26 cellular contexts compared by ENCODE assay signal in the genomic region with DNA sequence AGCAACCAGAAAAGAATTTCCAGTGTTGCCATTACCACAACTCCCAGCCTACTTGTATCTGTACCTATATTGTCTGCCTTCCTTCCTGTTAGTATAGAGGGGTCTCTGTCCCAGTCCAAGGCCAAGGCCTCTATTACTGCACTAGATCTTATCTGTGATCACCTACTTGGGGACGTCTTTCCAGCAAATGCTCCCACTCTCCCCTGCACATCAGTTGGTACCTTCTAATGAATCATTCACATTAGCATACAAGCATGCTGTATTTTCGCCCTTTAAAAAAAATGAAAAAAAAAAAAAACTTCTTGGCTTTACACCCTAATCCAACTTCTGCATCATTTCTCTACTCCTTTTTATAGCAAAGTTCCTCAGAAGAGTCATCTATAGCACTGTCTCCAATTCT.
"Had no signal": no experiment of that assay in that cellular context is flagged by ENCODE, and none has a peak within 500 bp of the region (broad histone marks: within the 10 kb centered on the region; RNA-seq: fewer than 3 reads in every experiment).

No MANE protein-coding gene starts in this region.

- H3K27ac ChIP-seq: cardiac muscle cell, coronary artery, left lung, spleen, thoracic aorta, uterus, VCaP had no signal

- H3K36me3 Mint-ChIP-seq: activated CD4-positive, alpha-beta memory T cell treated with anti-CD3 and anti-CD28 coated beads for 36 hours; activated naive CD4-positive, alpha-beta T cell treated with anti-CD3 and anti-CD28 coated beads, Interleukin-2, amount 10 ng/mL, durations not matched to agents 7 days and 5 days; brain; natural killer cell; type B pancreatic cell had no signal

- H3K9me3 Mint-ChIP-seq: activated naive CD8-positive, alpha-beta T cell treated with anti-CD3 and anti-CD28 coated beads, Interleukin-2, amount 50 U/mL, for 24 hours; activated T-helper 1 cell treated with anti-CD3 and anti-CD28 coated beads, Interleukin-12 subunit alpha, Interleukin-12 subunit beta, Interleukin-2, Interleukin-4 antibody, amounts not matched to agents 30 ng/mL and 10 ng/mL and 1 ng/mL, durations not matched to agents 14 hours and 24 hours and 36 hours; natural killer cell; stimulated activated naive CD8-positive, alpha-beta T cell treated with anti-CD3 and anti-CD28 coated beads, Interleukin-15, Interleukin-2, amounts not matched to agents 100 ng/mL and 50 ng/mL, for 24 hours; type B pancreatic cell had no signal

- H3K27me3 Mint-ChIP-seq: activated CD4-positive, alpha-beta memory T cell treated with anti-CD3 and anti-CD28 coated beads for 36 hours; activated naive CD8-positive, alpha-beta T cell treated with anti-CD3 and anti-CD28 coated beads, Interleukin-2, amount 50 U/mL, for 24 hours; stimulated activated naive CD8-positive, alpha-beta T cell treated with anti-CD3 and anti-CD28 coated beads, Interleukin-15, Interleukin-2, amounts not matched to agents 100 ng/mL and 50 ng/mL, for 24 hours had no signal

- H3K27ac Mint-ChIP-seq: activated CD4-positive, alpha-beta memory T cell treated with anti-CD3 and anti-CD28 coated beads for 36 hours; activated naive CD4-positive, alpha-beta T cell treated with anti-CD3 and anti-CD28 coated beads, Interleukin-2, amount 10 ng/mL, durations not matched to agents 7 days and 5 days; activated naive CD8-positive, alpha-beta T cell treated with anti-CD3 and anti-CD28 coated beads, Interleukin-2, amount 50 U/mL, for 24 hours; activated T-helper 1 cell treated with anti-CD3 and anti-CD28 coated beads, Interleukin-12 subunit alpha, Interleukin-12 subunit beta, Interleukin-2, Interleukin-4 antibody, amounts not matched to agents 30 ng/mL and 10 ng/mL and 1 ng/mL, durations not matched to agents 14 hours and 24 hours and 36 hours; brain; natural killer cell; stimulated activated naive CD8-positive, alpha-beta T cell treated with anti-CD3 and anti-CD28 coated beads, Interleukin-15, Interleukin-2, amounts not matched to agents 100 ng/mL and 50 ng/mL, for 24 hours; T-helper 2 cell treated with Interferon-gamma antibody and Interleukin-4, amounts not matched to agents 5 μg/mL and 100 μg/mL, for 36 hours; type B pancreatic cell had no signal

- DNase-seq: activated CD4-positive, alpha-beta memory T cell treated with anti-CD3 and anti-CD28 coated beads for 36 hours; activated CD4-positive, alpha-beta T cell treated with anti-CD3 and anti-CD28 coated beads for 4 hours; activated CD8-positive, alpha-beta memory T cell treated with anti-CD3 and anti-CD28 coated beads, Interleukin-2, amount 50 U/mL, for 4 hours; activated gamma-delta T cell; activated naive CD4-positive, alpha-beta T cell treated with anti-CD3 and anti-CD28 coated beads, Interleukin-2, amount 10 ng/mL, durations not matched to agents 7 days and 5 days; activated naive CD8-positive, alpha-beta T cell treated with anti-CD3 and anti-CD28 coated beads, Interleukin-2, amount 50 U/mL, for 24 hours; activated T-cell treated with anti-CD3 and anti-CD28 coated beads, Interleukin-2, amount 50 U/mL, for 1 hour; amygdala; dorsolateral prefrontal cortex; effector memory CD4-positive, alpha-beta T cell; left lung; natural killer cell; posterior cingulate gyrus; right cardiac atrium; spleen; T-helper 1 cell; uterus had no signal

- ATAC-seq: activated naive CD8-positive, alpha-beta T cell treated with anti-CD3 and anti-CD28 coated beads, Interleukin-2, amount 50 U/mL, for 24 hours; left lung; natural killer cell; right cardiac atrium had no signal

- H3K4me3 Mint-ChIP-seq: activated CD4-positive, alpha-beta memory T cell treated with anti-CD3 and anti-CD28 coated beads for 36 hours; activated naive CD4-positive, alpha-beta T cell treated with anti-CD3 and anti-CD28 coated beads, Interleukin-2, amount 10 ng/mL, durations not matched to agents 7 days and 5 days; activated naive CD8-positive, alpha-beta T cell treated with anti-CD3 and anti-CD28 coated beads, Interleukin-2, amount 50 U/mL, for 24 hours; activated T-helper 1 cell treated with anti-CD3 and anti-CD28 coated beads, Interleukin-12 subunit alpha, Interleukin-12 subunit beta, Interleukin-2, Interleukin-4 antibody, amounts not matched to agents 30 ng/mL and 10 ng/mL and 1 ng/mL, durations not matched to agents 14 hours and 24 hours and 36 hours; natural killer cell; stimulated activated naive CD8-positive, alpha-beta T cell treated with anti-CD3 and anti-CD28 coated beads, Interleukin-15, Interleukin-2, amounts not matched to agents 100 ng/mL and 50 ng/mL, for 24 hours; T-helper 2 cell treated with Interferon-gamma antibody and Interleukin-4, amounts not matched to agents 5 μg/mL and 100 μg/mL, for 36 hours; type B pancreatic cell had no signal
